13 cellular contexts compared by ENCODE assay signal in the genomic region with DNA sequence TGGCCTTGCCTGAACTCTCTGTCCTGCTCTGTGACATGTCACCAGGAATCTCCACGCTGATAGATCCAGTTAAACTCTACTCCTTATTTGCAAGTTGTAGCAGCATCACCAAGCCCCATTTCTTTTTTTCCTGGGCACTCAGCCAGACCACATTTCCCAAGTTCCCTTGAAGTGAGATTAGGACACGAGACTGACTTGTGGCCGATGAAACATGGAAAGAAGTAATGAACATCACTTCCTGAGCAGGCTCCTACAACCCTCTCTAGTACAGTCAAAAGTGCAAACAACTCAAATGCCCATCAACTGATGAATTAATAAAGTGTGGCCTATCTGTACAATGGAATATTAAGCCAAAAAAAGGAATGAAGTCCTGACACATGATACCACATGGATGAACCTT.
DNase-seq lines count a peak whose midpoint lies in the region; ATAC-seq lines count a peak whose summit lies in the region.
"Had no signal": no experiment of that assay in that cellular context is flagged by ENCODE, and none has a peak within 500 bp of the region (broad histone marks: within the 10 kb centered on the region; RNA-seq: fewer than 3 reads in every experiment).

No MANE protein-coding gene starts in this region.

- H3K4me3 Mint-ChIP-seq in activated CD8-positive, alpha-beta memory T cell treated with anti-CD3 and anti-CD28 coated beads, Interleukin-2, amount 10 ng/mL, durations not matched to agents 7 days and 5 days: no peak overlapping the region
- H3K4me3 Mint-ChIP-seq: activated naive CD8-positive, alpha-beta T cell treated with anti-CD3 and anti-CD28 coated beads, Interleukin-2, amount 50 U/mL, for 24 hours had no signal

- no peak overlapping the region for H3K27ac Mint-ChIP-seq in activated CD8-positive, alpha-beta memory T cell treated with anti-CD3 and anti-CD28 coated beads, Interleukin-2, amount 10 ng/mL, durations not matched to agents 7 days and 5 days
- H3K27ac Mint-ChIP-seq: activated naive CD8-positive, alpha-beta T cell treated with anti-CD3 and anti-CD28 coated beads, Interleukin-2, amount 50 U/mL, for 24 hours had no signal

- no peaks in the 10 kb centered on the region for H3K4me1 Mint-ChIP-seq in activated CD8-positive, alpha-beta memory T cell treated with anti-CD3 and anti-CD28 coated beads, Interleukin-2, amount 10 ng/mL, durations not matched to agents 7 days and 5 days
- H3K4me1 Mint-ChIP-seq: activated naive CD8-positive, alpha-beta T cell treated with anti-CD3 and anti-CD28 coated beads, Interleukin-2, amount 50 U/mL, for 24 hours had no signal

- H3K27me3 Mint-ChIP-seq in activated CD8-positive, alpha-beta memory T cell treated with anti-CD3 and anti-CD28 coated beads, Interleukin-2, amount 10 ng/mL, durations not matched to agents 7 days and 5 days: no peaks in the 10 kb centered on the region

- ATAC-seq in left lobe of liver: no peak
- no peak for ATAC-seq in activated CD8-positive, alpha-beta memory T cell treated with anti-CD3 and anti-CD28 coated beads, Interleukin-2, amount 10 ng/mL, durations not matched to agents 7 days and 5 days
- ATAC-seq: activated naive CD8-positive, alpha-beta T cell treated with anti-CD3 and anti-CD28 coated beads, Interleukin-2, amount 50 U/mL, for 24 hours had no signal

- no peaks in the 10 kb centered on the region for H3K36me3 Mint-ChIP-seq in activated CD8-positive, alpha-beta memory T cell treated with anti-CD3 and anti-CD28 coated beads, Interleukin-2, amount 10 ng/mL, durations not matched to agents 7 days and 5 days

- no peaks in the 10 kb centered on the region for H3K9me3 Mint-ChIP-seq in activated CD8-positive, alpha-beta memory T cell treated with anti-CD3 and anti-CD28 coated beads, Interleukin-2, amount 10 ng/mL, durations not matched to agents 7 days and 5 days (ENCODE audit: low read depth)
- H3K9me3 Mint-ChIP-seq: activated naive CD8-positive, alpha-beta T cell treated with anti-CD3 and anti-CD28 coated beads, Interleukin-2, amount 50 U/mL, for 24 hours had no signal

- CTCF ChIA-PET in activated CD8-positive, alpha-beta memory T cell treated with anti-CD3 and anti-CD28 coated beads, Interleukin-2, amount 10 ng/mL, durations not matched to agents 7 days and 5 days (lab: Charles Lee): no interaction called here

- DNase-seq in COLO829 (ENCODE audit: low spot score): peak; percentile 40
- DNase-seq in HT1080 (ENCODE audit: low read depth): peak; percentile 81
- peak; percentile 64 for DNase-seq in astrocyte of the hippocampus (ENCODE audit: low read depth, low spot score)
- peak; percentile 65 for DNase-seq in kidney tubule cell (ENCODE audit: low spot score)
- no peak for DNase-seq in left lobe of liver (ENCODE audit: low spot score)
- DNase-seq in NCI-H2029 (lab: John Stamatoyannopoulos, UW): no peak
- DNase-seq in activated CD8-positive, alpha-beta memory T cell treated with anti-CD3 and anti-CD28 coated beads, Interleukin-2, amount 10 ng/mL, durations not matched to agents 7 days and 5 days: no peak
- DNase-seq in NCI-H1930 (lab: John Stamatoyannopoulos, UW): no peak
- DNase-seq: activated naive CD8-positive, alpha-beta T cell treated with anti-CD3 and anti-CD28 coated beads, Interleukin-2, amount 50 U/mL, for 24 hours; activated T-cell treated with anti-CD3 and anti-CD28 coated beads for 4 hours; C1 segment of cervical spinal cord; MG63; NCI-H2171 had no signal

Comparison
In these comparisons a context has a peak if more than half of its experiments do, and no peak if none do; other contexts are left out.
1. DNase-seq: peak in COLO829 (single experiment), HT1080 (single experiment), astrocyte of the hippocampus (single experiment) and kidney tubule cell (single experiment); none in left lobe of liver (single experiment), NCI-H2029 (single experiment), activated CD8-positive, alpha-beta memory T cell treated with anti-CD3 and anti-CD28 coated beads, Interleukin-2, amount 10 ng/mL, durations not matched to agents 7 days and 5 days (single experiment) and NCI-H1930 (0 of 2).